13 cellular contexts compared by ENCODE assay signal in the genomic region with DNA sequence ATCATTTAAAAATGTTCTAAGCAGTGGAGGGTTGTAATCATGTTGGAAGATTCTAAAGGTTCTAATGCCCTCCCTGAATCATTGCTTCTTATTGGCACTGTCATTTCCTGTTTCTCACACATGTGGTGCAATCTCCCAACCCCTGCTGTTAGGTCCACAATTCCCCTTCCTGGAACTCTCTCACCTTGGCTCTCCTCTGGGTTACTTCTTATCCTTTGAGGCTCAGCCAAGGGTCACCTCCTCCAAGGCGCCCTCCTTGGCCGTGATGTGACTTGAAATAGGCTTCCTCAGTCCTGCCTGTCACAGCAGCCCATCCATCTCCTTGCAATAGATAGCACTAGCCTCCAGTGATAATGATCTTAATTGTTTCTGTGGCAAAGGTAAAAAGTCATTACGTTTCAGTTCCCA.
A peak's percentile ranks its signal among the peaks of the same experiment; 100 is the strongest.
DNase-seq lines count a peak whose midpoint lies in the region; FAIRE-seq and TF ChIP-seq lines count a peak whose summit lies in the region.
"Had no signal": no experiment of that assay in that cellular context is flagged by ENCODE, and none has a peak within 500 bp of the region (broad histone marks: within the 10 kb centered on the region; RNA-seq: fewer than 3 reads in every experiment).

No MANE protein-coding gene starts in this region.

- peaks cover 16% of the 10 kb centered on the region for H3K27me3 Mint-ChIP-seq in astrocyte (ENCODE audit: low read depth, unreplicated experiment)
- H3K27me3 Mint-ChIP-seq in immature natural killer cell (ENCODE audit: low read depth in 3 of 3), result peaks cover 0 to 7% (median 6%) of the 10 kb centered on the region in 3 donors

- H3K4me1 ChIP-seq in astrocyte (ENCODE audit: insufficient read depth, low read length), result no peaks in the 10 kb centered on the region
- H3K4me1 ChIP-seq in mesendoderm (ENCODE audit: control insufficient read depth, low read depth, low read length), result peaks cover 4% of the 10 kb centered on the region
- no peaks in the 10 kb centered on the region for H3K4me1 ChIP-seq in right atrium auricular region

- H2BK5ac ChIP-seq in mesendoderm (ENCODE audit: low read length), result no peak overlapping the region

- no peak overlapping the region for H2BK15ac ChIP-seq in mesendoderm (replicated peaks; ENCODE audit: low read depth)

- H3K27ac Mint-ChIP-seq in astrocyte (ENCODE audit: unreplicated experiment) (no peak overlapping the region), immature natural killer cell (no peak overlapping the region)
- H3K27ac Mint-ChIP-seq: stimulated activated effector memory CD8-positive, alpha-beta T cell treated with anti-CD3 and anti-CD28 coated beads, Interleukin-12 subunit alpha, Interleukin-12 subunit beta, amount 100 ng/mL, for 72 hours; WTC11 had no signal

- H4K20me1 ChIP-seq in astrocyte (ENCODE audit: insufficient read depth, low read length), result no peaks in the 10 kb centered on the region

- H3K4me2 ChIP-seq in astrocyte (ENCODE audit: low read length) (peak overlapping the region; percentile 37), mesendoderm (ENCODE audit: low read length) (no peak overlapping the region)

- H3K36me3 ChIP-seq in MG63, result no peaks in the 10 kb centered on the region
- H3K36me3 ChIP-seq in astrocyte (ENCODE audit: insufficient read depth, low read length), result no peaks in the 10 kb centered on the region
- H3K36me3 ChIP-seq in mesendoderm (ENCODE audit: control insufficient read depth, insufficient read depth, low read length), result no peaks in the 10 kb centered on the region
- H3K36me3 ChIP-seq in right atrium auricular region, result no peaks in the 10 kb centered on the region

- TF ChIP-seq CTCF in astrocyte (IDR thresholded peaks at IDR 0.05; ENCODE audit: insufficient read depth, low read depth, low read length), result no peak
- no peak for TF ChIP-seq CTCF in right atrium auricular region (IDR thresholded peaks at IDR 0.05)

- H3K27me3 ChIP-seq in MG63 (no peaks in the 10 kb centered on the region), astrocyte (ENCODE audit: insufficient read depth, low read length) (no peaks in the 10 kb centered on the region), mesendoderm (ENCODE audit: insufficient read depth, low read length, poor library complexity) (no peaks in the 10 kb centered on the region), right atrium auricular region (no peaks in the 10 kb centered on the region)

- no peak overlapping the region for H3K56ac ChIP-seq in mesendoderm (ENCODE audit: low read length)

- H4K8ac ChIP-seq in mesendoderm (ENCODE audit: low read depth, low read length), result no peak overlapping the region

- WGBS in mesendoderm (ENCODE audit: extremely low coverage, insufficient coverage, low lambda C conversion rate), result no CpG with 5 or more reads among the region's 3 CpGs

- H3K4ac ChIP-seq in mesendoderm (ENCODE audit: low read depth, low read length), result no peak overlapping the region

- H2BK120ac ChIP-seq in mesendoderm (ENCODE audit: low read depth, low read length), result no peak overlapping the region

- H2AFZ ChIP-seq in astrocyte (ENCODE audit: low read depth, low read length), result peak overlapping the region; percentile 37

- H3K4me3 ChIP-seq in MG63 (no peak overlapping the region), astrocyte (ENCODE audit: insufficient read depth, low read depth, low read length) (no peak overlapping the region), mesendoderm (ENCODE audit: low read length) (no peak overlapping the region), right atrium auricular region (no peak overlapping the region)
- H3K4me3 ChIP-seq: coronary artery had no signal

- H3K18ac ChIP-seq in mesendoderm (ENCODE audit: low read length), result no peak overlapping the region

- peak; percentile 54 for FAIRE-seq in astrocyte (lab: Jason Lieb, UNC)
- FAIRE-seq: D721Med had no signal

- no peak overlapping the region for H3K23ac ChIP-seq in mesendoderm (ENCODE audit: low read length)

- peaks cover 2% of the 10 kb centered on the region for H3K9me3 Mint-ChIP-seq in astrocyte (ENCODE audit: unreplicated experiment)
- no peaks in the 10 kb centered on the region for H3K9me3 Mint-ChIP-seq in immature natural killer cell
- H3K9me3 Mint-ChIP-seq: stimulated activated effector memory CD8-positive, alpha-beta T cell treated with anti-CD3 and anti-CD28 coated beads, Interleukin-12 subunit alpha, Interleukin-12 subunit beta, amount 100 ng/mL, for 72 hours had no signal

- H3K4me3 Mint-ChIP-seq in astrocyte (ENCODE audit: unreplicated experiment) (no peak overlapping the region), immature natural killer cell (no peak overlapping the region)
- H3K4me3 Mint-ChIP-seq: stimulated activated effector memory CD8-positive, alpha-beta T cell treated with anti-CD3 and anti-CD28 coated beads, Interleukin-12 subunit alpha, Interleukin-12 subunit beta, amount 100 ng/mL, for 72 hours; WTC11 had no signal

- no peaks in the 10 kb centered on the region for H3K79me1 ChIP-seq in mesendoderm (ENCODE audit: low read length)

- H3K4me1 Mint-ChIP-seq in astrocyte (ENCODE audit: low read depth, unreplicated experiment) (peaks cover 6% of the 10 kb centered on the region), immature natural killer cell (peaks cover 0 to 2% of the 10 kb centered on the region in 2 donors)

- H3K9me3 ChIP-seq in MG63 (peaks cover 2% of the 10 kb centered on the region; the same call in 1 of the 2 replicates), astrocyte (ENCODE audit: insufficient read depth, low read depth, low read length) (no peaks in the 10 kb centered on the region), right atrium auricular region (no peaks in the 10 kb centered on the region)

- no peaks in the 10 kb centered on the region for H3K79me2 ChIP-seq in astrocyte (ENCODE audit: insufficient read depth, low read length)
- no peaks in the 10 kb centered on the region for H3K79me2 ChIP-seq in mesendoderm (ENCODE audit: control insufficient read depth, insufficient read depth, low read length)

- H3K9ac ChIP-seq in astrocyte (ENCODE audit: low read length) (no peak overlapping the region), mesendoderm (ENCODE audit: low read length) (no peak overlapping the region)

- no peaks in the 10 kb centered on the region for H3K36me3 Mint-ChIP-seq in astrocyte (ENCODE audit: low read depth, unreplicated experiment)
- no peaks in the 10 kb centered on the region for H3K36me3 Mint-ChIP-seq in immature natural killer cell
- H3K36me3 Mint-ChIP-seq: stimulated activated effector memory CD8-positive, alpha-beta T cell treated with anti-CD3 and anti-CD28 coated beads, Interleukin-12 subunit alpha, Interleukin-12 subunit beta, amount 100 ng/mL, for 72 hours; WTC11 had no signal

- no peak overlapping the region for H4K5ac ChIP-seq in mesendoderm (ENCODE audit: low read length)

- H2AK5ac ChIP-seq in mesendoderm (ENCODE audit: low read length), result no peak overlapping the region

- DNase-seq in GM04504 (ENCODE audit: low read depth), result peak; percentile 47
- DNase-seq in MG63, result peak; percentile 76
- DNase-seq in astrocyte (ENCODE audit: low read depth), result peak; percentile 36
- peak; percentile 72 for DNase-seq in mesendoderm
- DNase-seq in NCI-H1417 (lab: John Stamatoyannopoulos, UW), result no peak
- DNase-seq in mucosa of gallbladder (ENCODE audit: low spot score), result no peak
- DNase-seq in immature natural killer cell, result no peak
- no peak for DNase-seq in right atrium auricular region (ENCODE audit: low spot score)
- DNase-seq: stimulated activated CD4-positive, alpha-beta T cell treated with anti-CD3 and anti-CD28 coated beads, Interleukin-12 subunit alpha, Interleukin-12 subunit beta, amount 100 ng/mL, for 4 hours had no signal

- no peak overlapping the region for H3K27ac ChIP-seq in astrocyte (ENCODE audit: low read depth, low read length)
- H3K27ac ChIP-seq in mesendoderm (ENCODE audit: low read depth, low read length), result no peak overlapping the region
- no peak overlapping the region for H3K27ac ChIP-seq in right atrium auricular region
- H3K27ac ChIP-seq: coronary artery had no signal

Comparison
In these comparisons a context has a peak if more than half of its experiments do, and no peak if none do; other contexts are left out.
1. DNase-seq: peak in GM04504 (single experiment), MG63 (single experiment), astrocyte (single experiment) and mesendoderm (single experiment); none in NCI-H1417 (0 of 3), mucosa of gallbladder (single experiment), immature natural killer cell (0 of 3) and right atrium auricular region (single experiment).